In genomic region chr15:48695835-48696573, GRCh38 we compare ENCODE assay signal across 17 cellular contexts. TPM values are rescaled to one million over a fixed set of nuclear protein-coding genes. Genes with fewer than 3 reads are reported as not detected.
DNase-seq lines count a peak whose midpoint lies in the region; ATAC-seq, FAIRE-seq and TF ChIP-seq lines count a peak whose summit lies in the region.
"Had no signal": no experiment of that assay in that cellular context is flagged by ENCODE, and none has a peak within 500 bp of the region (broad histone marks: within the 10 kb centered on the region; RNA-seq: fewer than 3 reads in every experiment).

No MANE protein-coding gene starts in this region.

- H2BK12ac ChIP-seq in mesenchymal stem cell (ENCODE audit: low read length in 2 of 2), result no peak overlapping the region

- DNase-seq in RWPE2 (ENCODE audit: low spot score) (no peak), K562 (ENCODE audit: extremely low read depth in 1 of 4, low spot score in 3 of 4) (peak; percentile 43 to 63 (median 50)), mesenchymal stem cell (no peak), NCI-H2029 treated with DMSO at 0.1 percent for 48 hours (lab: John Stamatoyannopoulos, UW) (no peak), NCI-H187 (lab: John Stamatoyannopoulos, UW) (no peak), NCI-H1930 (lab: John Stamatoyannopoulos, UW) (no peak), left cardiac atrium (no peak)
- DNase-seq: 8988T, C1 segment of cervical spinal cord, DMS 273 treated with DMSO at 0.1 percent for 48 hours, H9, NCI-H1417 treated with DMSO at 0.1 percent for 48 hours, NCI-H2081 treated with DMSO at 0.1 percent for 48 hours, NCI-H2227 treated with DMSO at 0.1 percent for 48 hours, NCI-H526 treated with DMSO at 0.1 percent for 48 hours, SHP77 had no signal

- WGBS in K562 (ENCODE audit: insufficient coverage, low coverage, missing lambda C conversion rate), result 34% methylated on average over 6 of the region's 6 CpGs
- 73% methylated on average over 5 of the region's 6 CpGs for WGBS in mesenchymal stem cell

- H3K79me2 ChIP-seq in ACC112 (ENCODE audit: control insufficient read depth, insufficient read depth, low read length, unreplicated experiment) (no peaks in the 10 kb centered on the region), K562 (ENCODE audit: control insufficient read depth, insufficient read depth, low read length) (no peaks in the 10 kb centered on the region)

- no peaks in the 10 kb centered on the region for H3K9me1 ChIP-seq in K562 (ENCODE audit: control insufficient read depth, insufficient read depth, low read length)

- no peak for TF ChIP-seq RAD21 in K562 (CRISPR knock-in tag; conservative IDR thresholded peaks at IDR 0.05 in 1 of 2, IDR thresholded peaks at IDR 0.05 in 1 of 2)

- peak overlapping the region; percentile 98 for H2AK5ac ChIP-seq in mesenchymal stem cell (ENCODE audit: low read length, severe bottlenecking)

- TF ChIP-seq EP300 in K562 (IDR thresholded peaks at IDR 0.05; ENCODE audit: low read length), result peak; percentile 72

- H2BK120ac ChIP-seq in mesenchymal stem cell (ENCODE audit: low read depth, low read length), result no peak overlapping the region

- H3K23ac ChIP-seq in mesenchymal stem cell (ENCODE audit: low read length in 2 of 2), result no peak overlapping the region

- ATAC-seq in RWPE2 (ENCODE audit: low read depth) (no peak; the same call in 2 of the 3 replicates), K562 (peak; percentile 75), left cardiac atrium (no peak)

- intact Hi-C loops in K562 (cut with micrococcal nuclease), result loop anchor here (2.0 kb wide), 1 partner anchor 337 kb away; no protein-coding TSS in a partner anchor
- intact Hi-C loops in left cardiac atrium (cut with DNase I), result no loop called here

- no peaks in the 10 kb centered on the region for H4K20me1 ChIP-seq in K562 (replicated peaks; ENCODE audit: control insufficient read depth, insufficient read depth, low read length)

- in situ Hi-C loops in K562 (cut with MboI), result no loop called here

- H2BK5ac ChIP-seq in mesenchymal stem cell (ENCODE audit: low read depth, low read length, poor library complexity, severe bottlenecking), result peak overlapping the region; percentile 67

- FAIRE-seq in K562 (lab: Jason Lieb, UNC), result peak; percentile 56

- no peak overlapping the region for H3K4ac ChIP-seq in mesenchymal stem cell (ENCODE audit: low read depth in 1 of 2, low read length in 2 of 2)

- no peak overlapping the region for H3K14ac ChIP-seq in mesenchymal stem cell (ENCODE audit: low read length in 2 of 2)

- no TSS peak for BruUV-seq in K562 (replicated peaks; lab: Mats Ljungman, UMichigan)

- no peaks in the 10 kb centered on the region for H3K79me1 ChIP-seq in mesenchymal stem cell (replicated peaks; ENCODE audit: low read length, poor library complexity, severe bottlenecking)

- H3K9me3 ChIP-seq in RWPE2 (ENCODE audit: severe bottlenecking) (no peaks in the 10 kb centered on the region), K562 (replicated peaks; ENCODE audit: control insufficient read depth, insufficient read depth, low read depth, low read length) (no peaks in the 10 kb centered on the region), mesenchymal stem cell (ENCODE audit: control insufficient read depth, low read length) (no peaks in the 10 kb centered on the region)

- H3K18ac ChIP-seq in mesenchymal stem cell (ENCODE audit: low read depth in 1 of 2, low read length in 2 of 2), result no peak overlapping the region

- H3K4me1 ChIP-seq in ACC112 (ENCODE audit: control insufficient read depth, insufficient read depth, low read length, unreplicated experiment) (peaks cover 53% of the 10 kb centered on the region), RWPE2 (ENCODE audit: insufficient read depth, poor library complexity, severe bottlenecking) (peaks cover 32% of the 10 kb centered on the region), K562 (replicated peaks in 1 of 2; ENCODE audit: control insufficient read depth in 2 of 2, insufficient read depth in 2 of 2, low read length in 2 of 2) (peaks cover 0 to 22% of the 10 kb centered on the region in 2 experiments; a peak in 2 of 5 replicates), mesenchymal stem cell (ENCODE audit: control insufficient read depth, insufficient read depth, low read depth, low read length) (peaks cover 4% of the 10 kb centered on the region)

- no peak overlapping the region for H3K4me3 ChIP-seq in ACC112 (ENCODE audit: low read depth, low read length)
- H3K4me3 ChIP-seq in RWPE2 (ENCODE audit: severe bottlenecking), result no peak overlapping the region
- H3K4me3 ChIP-seq in K562, result no peak overlapping the region
- H3K4me3 ChIP-seq in mesenchymal stem cell (ENCODE audit: insufficient read depth in 1 of 2, low read depth in 1 of 2, low read length in 2 of 2), result no peak overlapping the region

- peak overlapping the region; percentile 87 for H3K27ac ChIP-seq in ACC112 (ENCODE audit: low read depth, low read length)
- peak overlapping the region; percentile 94 for H3K27ac ChIP-seq in RWPE2 (ENCODE audit: poor library complexity, severe bottlenecking)
- H3K27ac ChIP-seq in K562 (ENCODE audit: extremely low read depth, low read depth, low read length), result no peak overlapping the region
- peak overlapping the region; percentile 99 for H3K27ac ChIP-seq in mesenchymal stem cell (ENCODE audit: low read length, poor library complexity, severe bottlenecking)

- H3K27me3 ChIP-seq in ACC112 (ENCODE audit: insufficient read depth, low read length) (no peaks in the 10 kb centered on the region), RWPE2 (ENCODE audit: insufficient read depth, poor library complexity, severe bottlenecking) (no peaks in the 10 kb centered on the region), K562 (ENCODE audit: control insufficient read depth in 2 of 2, insufficient read depth in 2 of 2, low read length in 2 of 2) (no peaks in the 10 kb centered on the region), mesenchymal stem cell (ENCODE audit: control insufficient read depth in 1 of 2, insufficient read depth in 1 of 2, low read length in 2 of 2) (no peaks in the 10 kb centered on the region)

- H2AFZ ChIP-seq in ACC112 (ENCODE audit: low read length, unreplicated experiment), result no peak overlapping the region
- 0 out of 2 replicates have a peak overlapping the region, but pooled peaks have one; percentile 41 for H2AFZ ChIP-seq in K562 (ENCODE audit: low read depth, low read length)
- H2AFZ ChIP-seq in mesenchymal stem cell (ENCODE audit: low read depth, low read length), result no peak overlapping the region

- H4K91ac ChIP-seq in mesenchymal stem cell (ENCODE audit: low read length), result no peak overlapping the region

- POLR2A ChIA-PET in K562 (lab: Yijun Ruan, JAX), result no interaction called here

- H3K9ac ChIP-seq in K562 (ENCODE audit: insufficient read depth in 1 of 2, low read depth in 2 of 2, low read length in 2 of 2) (no peak overlapping the region), mesenchymal stem cell (ENCODE audit: low read length) (no peak overlapping the region)

- H2BK15ac ChIP-seq in mesenchymal stem cell (ENCODE audit: low read depth, poor library complexity, severe bottlenecking), result no peak overlapping the region

- H3K36me3 ChIP-seq in ACC112 (ENCODE audit: insufficient read depth, low read length), result no peaks in the 10 kb centered on the region
- no peaks in the 10 kb centered on the region for H3K36me3 ChIP-seq in RWPE2 (ENCODE audit: low read depth)
- H3K36me3 ChIP-seq in K562 (ENCODE audit: control insufficient read depth, insufficient read depth, low read length), result no peaks in the 10 kb centered on the region
- no peaks in the 10 kb centered on the region for H3K36me3 ChIP-seq in mesenchymal stem cell (ENCODE audit: control insufficient read depth in 1 of 2, insufficient read depth in 2 of 2, low read depth in 1 of 2, low read length in 2 of 2)

- H3K4me2 ChIP-seq in K562 (ENCODE audit: insufficient read depth, low read length), result peak overlapping the region; percentile 26; the same call in 1 of the 2 replicates
- no peak overlapping the region for H3K4me2 ChIP-seq in mesenchymal stem cell (ENCODE audit: low read length, poor library complexity, severe bottlenecking)

- TF ChIP-seq CTCF in RWPE2 (IDR thresholded peaks at IDR 0.05; ENCODE audit: poor library complexity, severe bottlenecking) (no peak), K562 (IDR thresholded peaks at IDR 0.05 in 2 of 3, conservative IDR thresholded peaks at IDR 0.05 in 1 of 3; ENCODE audit: insufficient read depth in 2 of 3, low read depth in 1 of 3, low read length in 3 of 3) (no peak)

- CTCF ChIA-PET in K562 (lab: Yijun Ruan, JAX; ENCODE audit: low intra/inter-chr PET ratio), result no interaction called here

- no peak for TF ChIP-seq POLR2A in K562 (conservative IDR thresholded peaks at IDR 0.05)

- no peak overlapping the region for H4K8ac ChIP-seq in mesenchymal stem cell (ENCODE audit: low read length)

TF ChIP-seq in K562, 482 proteins besides CTCF, POLR2A, EP300 and RAD21 (continues in another document):
- TF ChIP-seq CBFA2T2 (conservative IDR thresholded peaks at IDR 0.05), result peak; percentile 52
- TF ChIP-seq ELF1 (tag; IDR thresholded peaks at IDR 0.05), result 0 out of 2 replicates have a peak, but pooled peaks have one; percentile 15
- no peak for TF ChIP-seq POU5F1 (IDR thresholded peaks at IDR 0.05; ENCODE audit: borderline replicate concordance, low read depth, low read length, partially characterized antibody)
- TF ChIP-seq SOX6 (IDR thresholded peaks at IDR 0.05), result peak; percentile 74
- TF ChIP-seq EP400 (IDR thresholded peaks at IDR 0.05), result peak; percentile 19; the same call in 1 of the 2 replicates
- TF ChIP-seq SMARCA4 (IDR thresholded peaks at IDR 0.05), result peak; percentile 67
- TF ChIP-seq SMARCE1 (IDR thresholded peaks at IDR 0.05), result peak; percentile 34; the same call in 1 of the 2 replicates

RNA-seq across cellular contexts. Expression of gene FBN1, which starts 50.5 kb away (rescaled TPM):
- total RNA-seq in K562 (2011; cell fraction: chromatin; rRNA removed; ENCODE audit: low replicate concordance), result 1.00 and 3.4 TPM in 2 replicates
- total RNA-seq in K562 (2011; cell fraction: nucleolus; rRNA removed), result 0.50 and 0.79 TPM in 2 replicates
- total RNA-seq in K562 (2011; cell fraction: nucleoplasm; rRNA removed), result 1.3 and 2.4 TPM in 2 replicates
- total RNA-seq in K562 (2014; rRNA removed) (0.41 TPM in 2 replicates), K562 (2014; rRNA removed; fragmentation: Illumina TruSeq; extraction: Trizol) (0.89 and 1.2 TPM in 2 replicates), K562 (2015; rRNA removed; fragmentation: Illumina TruSeq; extraction: Trizol) (0.83 and 1.1 TPM in 2 replicates), K562 (2021) (0.86 and 1.0 TPM in 2 replicates), left cardiac atrium (100 to 1,000 TPM; 105 to 110 TPM)
- polyA plus RNA-seq in K562 (2011; rRNA removed) (0.31 and 0.77 TPM in 2 replicates), K562 (2014; fragmentation: Illumina TruSeq; extraction: Trizol) (0.48 and 0.76 TPM in 2 replicates), K562 (2014; fragmentation: Nextera tagmentation; extraction: Ambion mirVana) (under 1 TPM; 0.15 to 0.32 TPM), K562 (2014; rRNA removed) (0.60 and 1.0 TPM in 2 replicates)
- polyA plus RNA-seq in K562 (2011; cell fraction: cytosol; rRNA removed), result 0.12 and 0.59 TPM in 2 replicates
- 0.98 and 2.2 TPM in 2 replicates for polyA plus RNA-seq in K562 (2011; cell fraction: nucleus; rRNA removed)
- 0.27 and 0.32 TPM in 2 replicates for polyA plus RNA-seq in K562 (2012)
- 1.5 and 2.1 TPM in 2 replicates for polyA minus RNA-seq in K562 (2011; rRNA and poly(A)+ RNA removed)
- polyA minus RNA-seq in K562 (2011; cell fraction: cytosol; rRNA and poly(A)+ RNA removed), result 0.18 and 0.29 TPM in 2 replicates
- polyA minus RNA-seq in K562 (2011; cell fraction: nucleus; rRNA and poly(A)+ RNA removed), result 1.5 and 4.7 TPM in 2 replicates
- 170 TPM for polyA plus RNA-seq in mesenchymal stem cell (2013, experiment 1 of 2)
- 151 TPM for polyA plus RNA-seq in mesenchymal stem cell (2013, experiment 2 of 2)

Comparison
In these comparisons a context has a peak if more than half of its experiments do, and no peak if none do; other contexts are left out.
1. DNase-seq: peak in K562 (4 of 4); none in RWPE2 (single experiment), mesenchymal stem cell (single experiment), NCI-H2029 treated with DMSO at 0.1 percent for 48 hours (single experiment), NCI-H187 (0 of 2), NCI-H1930 (0 of 2) and left cardiac atrium (single experiment).
2. RNA of gene FBN1, which starts 50.5 kb away (total RNA-seq): 105 to 110 TPM in left cardiac atrium; 0.41 to 3.4 TPM in K562; every median in the first group is over 10 times any median in the second.